In genomic region chr6:154302111-154302752, GRCh38 we compare ENCODE assay signal across 8 cellular contexts. TPM values are rescaled to one million over a fixed set of nuclear protein-coding genes. Genes with fewer than 3 reads are reported as not detected.
DNase-seq lines count a peak whose midpoint lies in the region; ATAC-seq and TF ChIP-seq lines count a peak whose summit lies in the region.

No MANE protein-coding gene starts in this region.

- H2AFZ ChIP-seq in PC-9 = no peak overlapping the region

- DNase-seq in SIG-M5 treated with dmso at 0.1 percent for 504 hours (lab: John Stamatoyannopoulos, UW; ENCODE audit: unreplicated experiment) (peak; percentile 94), foreskin keratinocyte (peak in 1 of 2 donors; percentile 44), HPDE6-E6E7 (ENCODE audit: extremely low spot score) (no peak), PC-9 (no peak), NCI-H1694 (lab: John Stamatoyannopoulos, UW) (no peak)

- H3K9me3 ChIP-seq in BLaER1 treated with 17β-estradiol and CSF1 and Interleukin-3, amounts not matched to agents 10 nM and 100 nM (replicated peaks in 1 of 11) = peaks cover 4 to 18% (median 15%) of the 10 kb centered on the region in 11 experiments; a peak in 15 of 22 replicates
- H3K9me3 ChIP-seq in PC-9 (ENCODE audit: insufficient read depth, low read depth) = no peaks in the 10 kb centered on the region

- H4K20me1 ChIP-seq in BLaER1 treated with 17β-estradiol and CSF1 and Interleukin-3, amounts not matched to agents 10 nM and 100 nM = peaks cover 0 to 100% (median 86%) of the 10 kb centered on the region in 11 experiments; a peak in 18 of 22 replicates
- no peaks in the 10 kb centered on the region for H4K20me1 ChIP-seq in PC-9 (ENCODE audit: insufficient read depth)

- peak overlapping the region; percentile 13 to 76 (median 62); a peak in 21 of 22 replicates for H3K27ac ChIP-seq in BLaER1 treated with 17β-estradiol and CSF1 and Interleukin-3, amounts not matched to agents 10 nM and 100 nM
- H3K27ac ChIP-seq in foreskin keratinocyte (no peak overlapping the region), PC-9 (no peak overlapping the region)

- peaks cover 28 to 99% (median 61%) of the 10 kb centered on the region in 10 experiments for H3K4me1 ChIP-seq in BLaER1 treated with 17β-estradiol and CSF1 and Interleukin-3, amounts not matched to agents 10 nM and 100 nM
- peaks cover 7% of the 10 kb centered on the region for H3K4me1 ChIP-seq in foreskin keratinocyte
- peaks cover 31% of the 10 kb centered on the region for H3K4me1 ChIP-seq in PC-9 (replicated peaks; ENCODE audit: insufficient read depth)

- peaks cover 8% of the 10 kb centered on the region for H3F3A ChIP-seq in PC-9 (ENCODE audit: insufficient read depth, low read depth)

- POLR2A ChIA-PET in PC-9 (lab: Charles Lee; ENCODE audit: unreplicated experiment) = no interaction called here

- H3K4me2 ChIP-seq in BLaER1 treated with 17β-estradiol and CSF1 and Interleukin-3, amounts not matched to agents 10 nM and 100 nM = peak overlapping the region; percentile 65 to 87 (median 83)
- H3K4me2 ChIP-seq in PC-9 = no peak overlapping the region

- H3K4me3 ChIP-seq in BLaER1 treated with 17β-estradiol and CSF1 and Interleukin-3, amounts not matched to agents 10 nM and 100 nM = peak overlapping the region in 2 of 10 experiments; percentile 5 to 28; a peak in 1 of 20 replicates
- no peak overlapping the region for H3K4me3 ChIP-seq in PC-9

- peak overlapping the region in 10 of 11 experiments; percentile 1 to 63 (median 53); a peak in 15 of 22 replicates for H3K9ac ChIP-seq in BLaER1 treated with 17β-estradiol and CSF1 and Interleukin-3, amounts not matched to agents 10 nM and 100 nM

- TF ChIP-seq CTCF in foreskin keratinocyte (conservative IDR thresholded peaks at IDR 0.05) = no peak
- no peak for TF ChIP-seq CTCF in PC-9 (conservative IDR thresholded peaks at IDR 0.05)

- intact Hi-C loops in PC-9 (cut with micrococcal nuclease; ENCODE audit: unreplicated experiment) = no loop called here

- H3K36me3 ChIP-seq in BLaER1 treated with 17β-estradiol and CSF1 and Interleukin-3, amounts not matched to agents 10 nM and 100 nM = peaks cover 0 to 50% (median 25%) of the 10 kb centered on the region in 11 experiments; a peak in 16 of 22 replicates
- H3K36me3 ChIP-seq in PC-9 (ENCODE audit: low read depth) = no peaks in the 10 kb centered on the region

- CTCF ChIA-PET in PC-9 (lab: Charles Lee) = no interaction called here

- no peaks in the 10 kb centered on the region for H3K79me2 ChIP-seq in PC-9 (ENCODE audit: low read depth)

- H3K9me2 ChIP-seq in PC-9 (ENCODE audit: insufficient read depth) = no peaks in the 10 kb centered on the region

- BruUV-seq in PC-9 (replicated peaks; lab: Mats Ljungman, UMichigan) = no TSS peak

- no peaks in the 10 kb centered on the region for H3K27me3 ChIP-seq in BLaER1 treated with 17β-estradiol and CSF1 and Interleukin-3, amounts not matched to agents 10 nM and 100 nM
- H3K27me3 ChIP-seq in foreskin keratinocyte (no peaks in the 10 kb centered on the region), PC-9 (ENCODE audit: insufficient read depth, low read depth) (no peaks in the 10 kb centered on the region)

- peak; percentile 90 for ATAC-seq in GM19025 (IDR thresholded peaks at IDR 0.05; ENCODE audit: low read depth, unreplicated experiment)
- peak; percentile 90 for ATAC-seq in HG03064 (IDR thresholded peaks at IDR 0.05; ENCODE audit: low read depth, unreplicated experiment)
- ATAC-seq in foreskin keratinocyte = peak; percentile 66

RNA-seq across cellular contexts. Expression of gene IPCEF1, which starts 54.4 kb away (rescaled TPM):
- not detected in 2 replicates for total RNA-seq in foreskin keratinocyte
- polyA plus RNA-seq in foreskin keratinocyte = not detected in 2 replicates
- total RNA-seq in PC-9 (2021) = 0.28 and 0.57 TPM in 2 replicates

Comparison
In these comparisons a context has a peak if more than half of its experiments do, and no peak if none do; other contexts are left out.
1. H3K27ac ChIP-seq: peak in BLaER1 treated with 17β-estradiol and CSF1 and Interleukin-3, amounts not matched to agents 10 nM and 100 nM (11 of 11); none in foreskin keratinocyte (single experiment) and PC-9 (single experiment).
2. Peak in every context shown above with its lines, with median percentiles within 50 percentile points of each other: ATAC-seq.